Comparison of ENCODE assay signal across 14 cellular contexts in genomic region chr10:126130291-126130710, GRCh38.
DNase-seq lines count a peak whose midpoint lies in the region; ATAC-seq and TF ChIP-seq lines count a peak whose summit lies in the region.
"Had no signal": no experiment of that assay in that cellular context is flagged by ENCODE, and none has a peak within 500 bp of the region (broad histone marks: within the 10 kb centered on the region; RNA-seq: fewer than 3 reads in every experiment).

No MANE protein-coding gene starts in this region.

- peaks cover 0 to 12% (median 0%) of the 10 kb centered on the region in 3 donors for H3K4me1 Mint-ChIP-seq in T-cell
- H3K4me1 Mint-ChIP-seq: activated CD4-positive, alpha-beta T cell treated with anti-CD3 and anti-CD28 coated beads, Interleukin-2, amount 10 ng/mL, durations not matched to agents 7 days and 5 days had no signal

- H3K4me3 ChIP-seq in esophagus muscularis mucosa (no peak overlapping the region), gastrocnemius medialis (no peak overlapping the region), Karpas-422 (ENCODE audit: low read length) (no peak overlapping the region)
- H3K4me3 ChIP-seq: lower lobe of right lung had no signal

- no peak overlapping the region for H3K9ac ChIP-seq in Karpas-422 (ENCODE audit: low read length)

- no peaks in the 10 kb centered on the region for H3K9me2 ChIP-seq in Karpas-422 (replicated peaks; ENCODE audit: insufficient read depth, low read length)

- H3K9me3 Mint-ChIP-seq in T-cell, result peaks cover 0 to 11% (median 4%) of the 10 kb centered on the region in 3 donors
- H3K9me3 Mint-ChIP-seq: activated CD4-positive, alpha-beta T cell treated with anti-CD3 and anti-CD28 coated beads, Interleukin-2, amount 10 ng/mL, durations not matched to agents 7 days and 5 days; activated T-cell treated with anti-CD3 and anti-CD28 coated beads, Interleukin-2, amount 50 U/mL, for 4 hours had no signal

- TF ChIP-seq POLR2A in esophagus muscularis mucosa (IDR thresholded peaks at IDR 0.05; ENCODE audit: low read depth) (no peak), gastrocnemius medialis (IDR thresholded peaks at IDR 0.05) (no peak)

- H3K27ac ChIP-seq in esophagus muscularis mucosa (replicated peaks in 1 of 4), result no peak overlapping the region
- H3K27ac ChIP-seq in gastrocnemius medialis, result peak overlapping the region in 2 of 4 donors; percentile 33 to 43
- H3K27ac ChIP-seq in Karpas-422 (ENCODE audit: low read length), result no peak overlapping the region
- H3K27ac ChIP-seq: lower lobe of right lung, neutrophil had no signal

- POLR2A ChIA-PET in T-cell (lab: Charles Lee), result no interaction called here

- H3K79me2 ChIP-seq in Karpas-422 (ENCODE audit: low read length), result no peaks in the 10 kb centered on the region

- no peaks in the 10 kb centered on the region for H3K27me3 ChIP-seq in esophagus muscularis mucosa
- no peaks in the 10 kb centered on the region for H3K27me3 ChIP-seq in gastrocnemius medialis
- H3K27me3 ChIP-seq in Karpas-422 (ENCODE audit: low read length), result no peaks in the 10 kb centered on the region
- H3K27me3 ChIP-seq: neutrophil had no signal

- TF ChIP-seq CTCF in esophagus muscularis mucosa (IDR thresholded peaks at IDR 0.05) (no peak), gastrocnemius medialis (IDR thresholded peaks at IDR 0.05 in 4 of 5, conservative IDR thresholded peaks at IDR 0.05 in 1 of 5) (no peak)

- DNase-seq in GM04503 (ENCODE audit: low read depth), result peak; percentile 39
- peak; percentile 89 for DNase-seq in esophagus muscularis mucosa (ENCODE audit: extremely low spot score)
- DNase-seq in kidney glomerular epithelial cell (lab: John Stamatoyannopoulos, UW), result peak; percentile 80
- DNase-seq in gastrocnemius medialis, result peak in 1 of 2 donors; percentile 38
- no peak for DNase-seq in NCI-H82 (lab: John Stamatoyannopoulos, UW)
- no peak for DNase-seq in T-cell
- DNase-seq in Karpas-422, result no peak
- DNase-seq: activated CD4-positive, alpha-beta T cell treated with anti-CD3 and anti-CD28 coated beads, Interleukin-2, amount 10 ng/mL, durations not matched to agents 7 days and 5 days; activated T-cell treated with anti-CD3 and anti-CD28 coated beads, Interleukin-2, amount 50 U/mL, for 4 hours; lower lobe of right lung; NCI-H2029 treated with DMSO at 0.1 percent for 48 hours; T-helper 9 cell had no signal

- no peak overlapping the region for H3K27ac Mint-ChIP-seq in T-cell
- H3K27ac Mint-ChIP-seq: activated CD4-positive, alpha-beta T cell treated with anti-CD3 and anti-CD28 coated beads, Interleukin-2, amount 10 ng/mL, durations not matched to agents 7 days and 5 days had no signal

- TF ChIP-seq EP300 in esophagus muscularis mucosa (IDR thresholded peaks at IDR 0.05), result no peak

- in situ Hi-C loops in gastrocnemius medialis (cut with MboI; ENCODE audit: low sequenced_read_pairs in 4 of 4), result no loop called here

- H3K9me3 ChIP-seq in esophagus muscularis mucosa (no peaks in the 10 kb centered on the region), gastrocnemius medialis (no peaks in the 10 kb centered on the region), Karpas-422 (ENCODE audit: low read length) (no peaks in the 10 kb centered on the region)
- H3K9me3 ChIP-seq: lower lobe of right lung, neutrophil had no signal

- H3K27me3 Mint-ChIP-seq in T-cell, result no peaks in the 10 kb centered on the region
- H3K27me3 Mint-ChIP-seq: activated CD4-positive, alpha-beta T cell treated with anti-CD3 and anti-CD28 coated beads, Interleukin-2, amount 10 ng/mL, durations not matched to agents 7 days and 5 days had no signal

- H3K36me3 ChIP-seq in esophagus muscularis mucosa (no peaks in the 10 kb centered on the region), gastrocnemius medialis (no peaks in the 10 kb centered on the region), Karpas-422 (ENCODE audit: insufficient read depth, low read length) (no peaks in the 10 kb centered on the region)
- H3K36me3 ChIP-seq: lower lobe of right lung, neutrophil had no signal

- 87% methylated on average over 9 of the region's 9 CpGs for WGBS in esophagus muscularis mucosa

- no peak overlapping the region for H2AFZ ChIP-seq in Karpas-422 (ENCODE audit: low read length)

- CTCF ChIA-PET in T-cell (lab: Charles Lee), result interaction anchor here in 1 of 2 donors (0.7 kb wide), 1 partner anchor 21 kb away, joined by 7 read pairs; no protein-coding TSS in a partner anchor

- no peaks in the 10 kb centered on the region for H4K20me1 ChIP-seq in Karpas-422 (ENCODE audit: insufficient read depth, low read depth, low read length)

- H3K4me1 ChIP-seq in esophagus muscularis mucosa (no peaks in the 10 kb centered on the region), gastrocnemius medialis (no peaks in the 10 kb centered on the region), Karpas-422 (ENCODE audit: low read length) (no peaks in the 10 kb centered on the region)

- H3K4me3 Mint-ChIP-seq in T-cell, result no peak overlapping the region
- H3K4me3 Mint-ChIP-seq: activated CD4-positive, alpha-beta T cell treated with anti-CD3 and anti-CD28 coated beads, Interleukin-2, amount 10 ng/mL, durations not matched to agents 7 days and 5 days; activated T-cell treated with anti-CD3 and anti-CD28 coated beads, Interleukin-2, amount 50 U/mL, for 4 hours had no signal

- no peaks in the 10 kb centered on the region for H3K36me3 Mint-ChIP-seq in T-cell

- intact Hi-C loops in esophagus muscularis mucosa (cut with DNase I) (no loop called here), gastrocnemius medialis (cut with DNase I; ENCODE audit: low total_unique reads) (no loop called here)

- ATAC-seq in gastrocnemius medialis (peak; percentile 33 to 44), T-cell (replicated peaks in 1 of 4) (no peak), HG03175 (IDR thresholded peaks at IDR 0.05; ENCODE audit: unreplicated experiment) (no peak)
- ATAC-seq: activated T-cell treated with anti-CD3 and anti-CD28 coated beads, Interleukin-2, amount 50 U/mL, for 4 hours had no signal

- no peak overlapping the region for H3K4me2 ChIP-seq in Karpas-422 (ENCODE audit: low read depth, low read length, poor library complexity, severe bottlenecking)

Comparison
In these comparisons a context has a peak if more than half of its experiments do, and no peak if none do; other contexts are left out.
1. DNase-seq: peak in GM04503 (single experiment), esophagus muscularis mucosa (single experiment) and kidney glomerular epithelial cell (single experiment); none in NCI-H82 (single experiment), T-cell (0 of 34) and Karpas-422 (single experiment).
2. ATAC-seq: peak in gastrocnemius medialis (2 of 2); none in T-cell (0 of 4) and HG03175 (single experiment).